Comparison of ENCODE assay signal across 8 cellular contexts in genomic region chr1:225882008-225882698, GRCh38. TPM values are rescaled to one million over a fixed set of nuclear protein-coding genes. Genes with fewer than 3 reads are reported as not detected.
DNase-seq lines count a peak whose midpoint lies in the region; ATAC-seq, FAIRE-seq and TF ChIP-seq lines count a peak whose summit lies in the region.

Gene TMEM63A, minus strand, starts transcription at chr1:225882380. Its CDS starts 4,800 bp downstream, at chr1:225877580.

- H3K4me2 ChIP-seq in endothelial cell of umbilical vein (ENCODE audit: insufficient read depth, low read length) = peak within 1 kb of the TSS; percentile 81

- ATAC-seq in GM18517 (IDR thresholded peaks at IDR 0.05; ENCODE audit: unreplicated experiment) (peak; percentile 77), HG03045 (IDR thresholded peaks at IDR 0.05; ENCODE audit: unreplicated experiment) (peak; percentile 74)

- H3K4me3 ChIP-seq in AG04450 (ENCODE audit: low read depth, low read length) = peak within 1 kb of the TSS; percentile 89
- H3K4me3 ChIP-seq in endothelial cell of umbilical vein (replicated peaks in 1 of 3; ENCODE audit: insufficient read depth in 1 of 3, low read depth in 1 of 3, low read length in 3 of 3) = peak within 1 kb of the TSS; percentile 70 to 91 (median 81)
- H3K4me3 ChIP-seq in mononuclear cell (ENCODE audit: low read length) = peak within 1 kb of the TSS; percentile 99

- CTCF ChIA-PET in AG04450 (lab: Charles Lee) (interaction anchor here (0.6 to 3.2 kb wide), 14 partner anchors 10 to 409 kb away, joined by 3 to 15 read pairs (median 4); partner anchors contain the start of gene SRP9), endothelial cell of umbilical vein (lab: Charles Lee) (interaction anchor here (0.8 to 4.7 kb wide), 18 partner anchors 8 to 408 kb away, joined by 3 to 40 read pairs (median 5); partner anchors contain the start of genes EPHX1, PYCR2 and SRP9)

- peak; percentile 52 for DNase-seq in AG04450 (ENCODE audit: low read depth, low spot score)
- DNase-seq in NOMO-1 treated with dmso at 0.1 percent for 144 hours (lab: John Stamatoyannopoulos, UW; ENCODE audit: unreplicated experiment) = peak; percentile 77
- DNase-seq in activated CD8-positive, alpha-beta memory T cell treated with anti-CD3 and anti-CD28 coated beads, Interleukin-2, amount 50 U/mL, for 4 hours = peak; percentile 90
- peak; percentile 86 for DNase-seq in endothelial cell of umbilical vein (ENCODE audit: low read depth, low spot score)
- DNase-seq in stimulated activated CD8-positive, alpha-beta memory T cell treated with anti-CD3 and anti-CD28 coated beads, Interleukin-4, amount 100 ng/mL, for 24 hours (ENCODE audit: low read depth) = peak; percentile 83

- intact Hi-C loops in endothelial cell of umbilical vein (cut with micrococcal nuclease) = loop anchor here (1.0 to 2.0 kb wide), 4 partner anchors 29 to 407 kb away; partner anchors contain the start of genes EPHX1 and PYCR2

- no TSS peak for BruUV-seq in endothelial cell of umbilical vein (replicated peaks; lab: Mats Ljungman, UMichigan)

- dilution Hi-C loops in endothelial cell of umbilical vein (cut with MboI; ENCODE audit: extremely low pct_ligation_motif_present, low sequenced_read_pairs) = no loop called here

- peaks cover 14% of the 10 kb centered on the region for H3K4me1 ChIP-seq in endothelial cell of umbilical vein (ENCODE audit: control insufficient read depth, extremely low read depth, insufficient read depth, low read length)
- H3K4me1 ChIP-seq in mononuclear cell (ENCODE audit: insufficient read depth, low read length) = peaks cover 60% of the 10 kb centered on the region

- H3K27me3 ChIP-seq in AG04450 (ENCODE audit: control insufficient read depth, insufficient read depth, low read length) = no peaks in the 10 kb centered on the region
- no peaks in the 10 kb centered on the region for H3K27me3 ChIP-seq in endothelial cell of umbilical vein (ENCODE audit: control insufficient read depth in 2 of 2, insufficient read depth in 2 of 2, low read length in 2 of 2)
- H3K27me3 ChIP-seq in mononuclear cell (ENCODE audit: insufficient read depth, low read length) = no peaks in the 10 kb centered on the region

- peak within 1 kb of the TSS; percentile 96 for H2AFZ ChIP-seq in endothelial cell of umbilical vein (ENCODE audit: low read depth, low read length)

- H3K36me3 ChIP-seq in endothelial cell of umbilical vein (ENCODE audit: control insufficient read depth in 2 of 2, extremely low read depth in 1 of 2, insufficient read depth in 2 of 2, low read length in 2 of 2) = no peaks in the 10 kb centered on the region

- H3K9me3 ChIP-seq in AG04450 (ENCODE audit: control insufficient read depth, insufficient read depth, low read length) (no peaks in the 10 kb centered on the region; the same call in 1 of the 2 replicates), endothelial cell of umbilical vein (replicated peaks; ENCODE audit: control insufficient read depth, insufficient read depth, low read length) (no peaks in the 10 kb centered on the region), mononuclear cell (ENCODE audit: low read depth, low read length) (no peaks in the 10 kb centered on the region)

- POLR2A ChIA-PET in AG04450 (lab: Yijun Ruan, JAX) = interaction anchor here (0.6 to 2.0 kb wide), 12 partner anchors 11 to 182 kb away, joined by 3 to 7 read pairs (median 3); partner anchors contain the start of genes PYCR2 and SRP9
- POLR2A ChIA-PET in endothelial cell of umbilical vein (lab: Charles Lee) = interaction anchor here (1.1 to 1.5 kb wide), 2 partner anchors 43 to 105 kb away, joined by 3 to 4 read pairs; partner anchors contain the start of gene SRP9

- H3K9ac ChIP-seq in endothelial cell of umbilical vein (replicated peaks; ENCODE audit: extremely low read depth, insufficient read depth, low read length) = peak within 1 kb of the TSS; percentile 74

- TF ChIP-seq CTCF in AG04450 (IDR thresholded peaks at IDR 0.05; ENCODE audit: low read depth, low read length) (peak; percentile 19; the same call in 1 of the 2 replicates), endothelial cell of umbilical vein (IDR thresholded peaks at IDR 0.05; ENCODE audit: extremely low read depth in 1 of 2, insufficient read depth in 1 of 2, low read depth in 1 of 2, low read length in 2 of 2) (peak; percentile 16 to 37)

- H3K79me2 ChIP-seq in endothelial cell of umbilical vein (ENCODE audit: control insufficient read depth, insufficient read depth, low read length) = no peaks in the 10 kb centered on the region

- peak; percentile 64 for FAIRE-seq in endothelial cell of umbilical vein (lab: Jason Lieb, UNC)

- H4K20me1 ChIP-seq in endothelial cell of umbilical vein (replicated peaks; ENCODE audit: control insufficient read depth, extremely low read depth, insufficient read depth, low read length) = no peaks in the 10 kb centered on the region

- H3K27ac ChIP-seq in AG04450 (ENCODE audit: low read depth, low read length) = peak within 1 kb of the TSS; percentile 31
- H3K27ac ChIP-seq in endothelial cell of umbilical vein (ENCODE audit: insufficient read depth, low read depth, low read length) = peak within 1 kb of the TSS; percentile 38

- TF ChIP-seq POLR2A in endothelial cell of umbilical vein (IDR thresholded peaks at IDR 0.05; ENCODE audit: low read depth, low read length) = no peak

- H3K9me1 ChIP-seq in endothelial cell of umbilical vein (replicated peaks; ENCODE audit: control insufficient read depth, extremely low read depth, insufficient read depth, low read length) = no peaks in the 10 kb centered on the region

TF ChIP-seq in endothelial cell of umbilical vein, 7 proteins besides CTCF, POLR2A, EP300 and RAD21:
- TF ChIP-seq MYC (IDR thresholded peaks at IDR 0.05; ENCODE audit: low read depth, low read length) (no peak), EZH2 (IDR thresholded peaks at IDR 0.05; ENCODE audit: borderline replicate concordance, low read depth, low read length, severe bottlenecking) (no peak), POLR2AphosphoS5 (IDR thresholded peaks at IDR 0.05; ENCODE audit: insufficient read depth, low read depth, low read length) (peak; percentile 75)

RNA-seq across cellular contexts. Expression of gene TMEM63A, which starts in this region (rescaled TPM):
- polyA plus RNA-seq in AG04450 (2011; rRNA removed) (16.8 and 17.1 TPM in 2 replicates), endothelial cell of umbilical vein (28.7 and 32.2 TPM in 2 replicates)
- polyA minus RNA-seq in AG04450 (2011; rRNA and poly(A)+ RNA removed) = 22.7 and 26.1 TPM in 2 replicates
- total RNA-seq in endothelial cell of umbilical vein (40.8 and 41.4 TPM in 2 replicates), mononuclear cell (56.0 TPM)
- 10.4 and 11.7 TPM in 2 replicates for polyA plus RNA-seq in endothelial cell of umbilical vein (2011; cell fraction: cytosol; rRNA removed)
- 180 and 221 TPM in 2 replicates for polyA plus RNA-seq in endothelial cell of umbilical vein (2011; cell fraction: nucleus; rRNA removed)
- 17.2 and 17.9 TPM in 2 replicates for polyA plus RNA-seq in endothelial cell of umbilical vein (2012)
- 55.8 and 65.6 TPM in 2 replicates for polyA minus RNA-seq in endothelial cell of umbilical vein
- polyA minus RNA-seq in endothelial cell of umbilical vein (2011; cell fraction: cytosol; rRNA and poly(A)+ RNA removed) = 10.2 TPM
- 53.6 and 69.5 TPM in 2 replicates for polyA minus RNA-seq in endothelial cell of umbilical vein (2011; cell fraction: nucleus; rRNA and poly(A)+ RNA removed)

Comparison
In these comparisons a context has a peak if more than half of its experiments do, and no peak if none do; other contexts are left out.
1. Peak in every context shown above with its lines: DNase-seq, ATAC-seq, H3K4me3 ChIP-seq and H3K27ac ChIP-seq.